ENCODE assay signal across 8 cellular contexts in the genomic region with DNA sequence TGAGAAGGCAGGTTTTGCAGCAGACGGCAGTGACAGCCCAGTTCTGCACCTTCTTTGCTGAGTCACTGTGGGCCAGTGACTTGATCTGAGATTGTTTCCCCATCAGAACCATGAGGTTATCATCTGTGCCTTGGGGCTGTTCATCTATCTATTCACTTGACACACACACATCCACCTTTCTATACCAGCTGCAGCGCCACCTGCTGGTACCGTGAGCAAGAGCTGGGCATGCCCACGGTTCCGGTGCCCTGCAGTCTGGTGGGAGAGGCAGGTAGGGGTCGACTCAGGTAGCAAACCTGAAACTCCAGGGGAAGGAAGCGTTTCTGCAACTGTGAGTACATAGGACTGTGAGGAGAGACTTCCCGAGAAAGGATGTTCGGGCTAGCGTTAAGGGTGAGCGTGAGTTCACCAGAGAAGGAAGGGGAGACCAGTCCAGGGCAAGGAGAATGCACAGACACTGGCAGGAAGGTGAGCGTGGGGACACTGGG. TPM values are rescaled to one million over a fixed set of nuclear protein-coding genes. Genes with fewer than 3 reads are reported as not detected.
A peak's percentile ranks its signal among the peaks of the same experiment; 100 is the strongest.
DNase-seq lines count a peak whose midpoint lies in the region; ATAC-seq, FAIRE-seq and TF ChIP-seq lines count a peak whose summit lies in the region.

No MANE protein-coding gene starts in this region.

- no peak overlapping the region for H3K4me2 ChIP-seq in DOHH2 (ENCODE audit: low read length)

- H4K20me1 ChIP-seq in DOHH2 (ENCODE audit: control insufficient read depth, insufficient read depth, low read depth, low read length) = peaks cover 15% of the 10 kb centered on the region

- no peaks in the 10 kb centered on the region for H3K9me2 ChIP-seq in DOHH2 (replicated peaks; ENCODE audit: control insufficient read depth, low read length)

- H3K9me3 ChIP-seq in DOHH2 (ENCODE audit: control insufficient read depth, insufficient read depth, low read length) = no peaks in the 10 kb centered on the region

- H3K36me3 ChIP-seq in DOHH2 (ENCODE audit: control insufficient read depth, low read length) = peaks cover 78% of the 10 kb centered on the region
- H3K36me3 ChIP-seq in bronchial epithelial cell (ENCODE audit: control insufficient read depth, insufficient read depth, low read length) = peaks cover 43% of the 10 kb centered on the region

- FAIRE-seq in bronchial epithelial cell (lab: Jason Lieb, UNC) = peak; percentile 66

- peak; percentile 81 for ATAC-seq in left lobe of liver
- no peak for ATAC-seq in HG03460 (IDR thresholded peaks at IDR 0.05; ENCODE audit: unreplicated experiment)
- no peak for ATAC-seq in GM19324 (IDR thresholded peaks at IDR 0.05; ENCODE audit: low FRiP score, unreplicated experiment)

- no peak overlapping the region for H3K27ac ChIP-seq in DOHH2 (ENCODE audit: low read depth, low read length)

- TF ChIP-seq CTCF in DOHH2 (IDR thresholded peaks at IDR 0.05; ENCODE audit: low read depth, low read length, poor library complexity, severe bottlenecking) (peak; percentile 99), LNCaP clone FGC (IDR thresholded peaks at IDR 0.05; ENCODE audit: control insufficient read depth, extremely low read depth, insufficient read depth) (peak; percentile 73), WI38 (IDR thresholded peaks at IDR 0.05; ENCODE audit: low read depth, low read length) (peak; percentile 75), bronchial epithelial cell (IDR thresholded peaks at IDR 0.05; ENCODE audit: insufficient read depth, low read length, severe bottlenecking) (peak; percentile 88)

- H3K4me1 ChIP-seq in DOHH2 (ENCODE audit: control insufficient read depth, low read length) = no peaks in the 10 kb centered on the region

- H3K79me2 ChIP-seq in DOHH2 (ENCODE audit: control insufficient read depth, low read length) = no peaks in the 10 kb centered on the region

- H3F3A ChIP-seq in DOHH2 (ENCODE audit: control insufficient read depth, insufficient read depth) = peaks cover 30% of the 10 kb centered on the region

- H3K4me3 ChIP-seq in DOHH2 (ENCODE audit: low read length) (no peak overlapping the region), LNCaP clone FGC (ENCODE audit: low read depth, low read length) (no peak overlapping the region), WI38 (ENCODE audit: low read depth, low read length) (no peak overlapping the region), bronchial epithelial cell (ENCODE audit: low read depth, low read length) (no peak overlapping the region)

- no peaks in the 10 kb centered on the region for H3K27me3 ChIP-seq in DOHH2 (ENCODE audit: control insufficient read depth, low read length)
- no peaks in the 10 kb centered on the region for H3K27me3 ChIP-seq in bronchial epithelial cell (ENCODE audit: control insufficient read depth, insufficient read depth, low read length)

- DNase-seq in LNCaP clone FGC (ENCODE audit: low read depth) = no peak
- DNase-seq in bronchial epithelial cell (ENCODE audit: low read depth) = peak; percentile 70
- DNase-seq in left lobe of liver (ENCODE audit: low spot score) = no peak
- DNase-seq in stimulated activated CD8-positive, alpha-beta memory T cell treated with anti-CD3 and anti-CD28 coated beads, Interleukin-15, amount 100 ng/mL, for 24 hours (ENCODE audit: low read depth) = peak; percentile 52

RNA-seq across cellular contexts. Expression of a gene that starts 7.5 kb away (rescaled TPM):
- total RNA-seq in bronchial epithelial cell (3.2 and 6.5 TPM in 2 replicates), left lobe of liver (5.5 TPM)

RNA-seq across cellular contexts. Expression of a gene that starts 12.3 kb away (rescaled TPM):
- total RNA-seq in bronchial epithelial cell (0.53 and 1.9 TPM in 2 replicates), left lobe of liver (2.2 TPM)

RNA-seq across cellular contexts. Expression of a gene that starts 12.7 kb away (rescaled TPM):
- total RNA-seq in bronchial epithelial cell = 1.3 and 2.2 TPM in 2 replicates
- total RNA-seq in left lobe of liver = 2.3 TPM

RNA-seq across cellular contexts. Expression of a gene that starts 21.4 kb away (rescaled TPM):
- 74.5 and 126 TPM in 2 replicates for total RNA-seq in bronchial epithelial cell
- 170 TPM for total RNA-seq in left lobe of liver

RNA-seq across cellular contexts. Expression of a gene that starts 34.2 kb away (rescaled TPM):
- not detected in 2 replicates for total RNA-seq in bronchial epithelial cell
- not detected for total RNA-seq in left lobe of liver

Comparison
In these comparisons a context has a peak if more than half of its experiments do, and no peak if none do; other contexts are left out.
1. DNase-seq: peak in bronchial epithelial cell (single experiment) and stimulated activated CD8-positive, alpha-beta memory T cell treated with anti-CD3 and anti-CD28 coated beads, Interleukin-15, amount 100 ng/mL, for 24 hours (single experiment); none in LNCaP clone FGC (single experiment) and left lobe of liver (single experiment).
2. Peak in every context shown above with its lines, with median percentiles within 50 percentile points of each other: CTCF ChIP-seq.